Comparison of ENCODE assay signal across 27 cellular contexts in the genomic region with DNA sequence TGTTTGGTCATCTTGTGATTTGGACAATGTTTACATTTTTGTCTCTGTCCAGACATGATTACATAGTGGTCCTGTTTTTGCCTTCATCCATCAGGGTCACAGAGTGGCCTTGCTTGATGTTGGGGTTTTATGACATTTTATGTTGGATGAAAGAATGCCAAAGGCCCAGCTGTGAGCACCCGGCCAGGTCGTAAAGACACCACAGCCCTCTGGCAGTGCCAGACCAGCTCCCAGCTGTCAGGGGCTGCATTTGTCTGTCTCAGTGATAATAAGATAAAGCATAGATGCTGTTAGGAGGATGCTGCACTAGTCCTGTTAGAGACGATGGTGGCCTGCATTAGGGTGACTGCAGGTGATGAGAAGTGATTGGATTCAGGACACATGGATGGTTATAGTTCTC.
"Had no signal": no experiment of that assay in that cellular context is flagged by ENCODE, and none has a peak within 500 bp of the region (broad histone marks: within the 10 kb centered on the region; RNA-seq: fewer than 3 reads in every experiment).

No MANE protein-coding gene starts in this region.

- ATAC-seq: effector memory CD8-positive, alpha-beta T cell; left colon; lower lobe of right lung; mucosa of descending colon; naive thymus-derived CD8-positive, alpha-beta T cell; sciatic nerve; stimulated activated memory B cell treated with anti-CD40 and anti-IgM and Interleukin-4, amounts not matched to agents 10 μg/mL and 1 μg/mL and 100 μg/mL, for 72 hours; stimulated activated naive CD8-positive, alpha-beta T cell treated with anti-CD3 and anti-CD28 coated beads, Interleukin-15, Interleukin-2, amounts not matched to agents 100 U/mL and 50 U/mL, for 24 hours had no signal

- H3K27me3 ChIP-seq: esophagus squamous epithelium, right atrium auricular region, testis, tibial artery had no signal

- H3K4me3 ChIP-seq: esophagus squamous epithelium, left ventricle myocardium inferior, lower lobe of right lung, mucosa of descending colon, prostate gland, right atrium auricular region, skin epidermis, spleen, testis, tibial artery had no signal

- H3K4me1 ChIP-seq: lower lobe of right lung, prostate gland, spleen, testis, tibial artery had no signal

- H3K36me3 ChIP-seq: esophagus squamous epithelium, left ventricle myocardium inferior, lower lobe of right lung, prostate gland, right atrium auricular region, spleen, tibial artery had no signal

- DNase-seq: cortex of kidney; effector memory CD8-positive, alpha-beta T cell; erythroblast; esophagus squamous epithelium; foreskin melanocyte; hypothalamus; immature natural killer cell; islet precursor cell; kidney glomerular epithelial cell; left colon; left ventricle myocardium inferior; lower lobe of right lung; mucosa of descending colon; naive thymus-derived CD8-positive, alpha-beta T cell; nephron progenitor cell; nucleus accumbens; spleen; stimulated activated CD4-positive, alpha-beta T cell treated with anti-CD3 and anti-CD28 coated beads, Interleukin-4, amount 100 ng/mL, for 4 hours; stimulated activated naive CD8-positive, alpha-beta T cell treated with anti-CD3 and anti-CD28 coated beads, Interleukin-15, Interleukin-2, amounts not matched to agents 100 U/mL and 50 U/mL, for 24 hours; substantia nigra; testis; tibial artery had no signal

- H3K9me3 ChIP-seq: lower lobe of right lung, mucosa of descending colon, prostate gland, right atrium auricular region, testis, tibial artery had no signal

- H3K27ac ChIP-seq: esophagus squamous epithelium, left ventricle myocardium inferior, lower lobe of right lung, prostate gland, right atrium auricular region, skin epidermis, spleen, testis, tibial artery had no signal
